In genomic region chr1:185965870-185966269, GRCh38 we compare ENCODE assay signal across 23 cellular contexts.
DNase-seq lines count a peak whose midpoint lies in the region; ATAC-seq and TF ChIP-seq lines count a peak whose summit lies in the region.
"Had no signal": no experiment of that assay in that cellular context is flagged by ENCODE, and none has a peak within 500 bp of the region (broad histone marks: within the 10 kb centered on the region; RNA-seq: fewer than 3 reads in every experiment).

No MANE protein-coding gene starts in this region.

- ATAC-seq in SK-N-SH treated with all-trans-retinoic acid at 6 μM for 48 hours (no peak), lower lobe of right lung (no peak)
- ATAC-seq: activated naive CD4-positive, alpha-beta T cell treated with anti-CD3 and anti-CD28 coated beads, Interleukin-2, amount 50 U/mL, for 72 hours; PC-3 had no signal

- intact Hi-C loops in ascending aorta (cut with DNase I) (no loop called here), lower lobe of right lung (cut with DNase I) (no loop called here)

- H2AFZ ChIP-seq in SK-N-SH (ENCODE audit: low read depth): no peak overlapping the region

- H3K4me2 ChIP-seq in SK-N-SH: no peak overlapping the region

- TF ChIP-seq EP300 in SK-N-SH (IDR thresholded peaks at IDR 0.05; ENCODE audit: borderline replicate concordance in 1 of 2, low read depth in 1 of 2, low read length in 1 of 2): no peak

- H3K27me3 ChIP-seq in SK-N-SH (ENCODE audit: insufficient read depth) (peaks cover 6% of the 10 kb centered on the region; the same call in 1 of the 2 replicates), ascending aorta (no peaks in the 10 kb centered on the region), lower lobe of right lung (ENCODE audit: low read depth) (no peaks in the 10 kb centered on the region), subcutaneous abdominal adipose tissue (ENCODE audit: control insufficient read depth in 5 of 5, insufficient read depth in 4 of 5, low read length in 5 of 5) (peaks cover 0 to 4% (median 0%) of the 10 kb centered on the region in 5 donors)
- H3K27me3 ChIP-seq: colonic mucosa, upper lobe of left lung had no signal

- POLR2A ChIA-PET in SK-N-SH (lab: Yijun Ruan, JAX): no interaction called here

- CTCF ChIA-PET in SK-N-SH (lab: Yijun Ruan, JAX): no interaction called here

- no peak for TF ChIP-seq CTCF in SK-N-SH (IDR thresholded peaks at IDR 0.05)
- no peak for TF ChIP-seq CTCF in ascending aorta (IDR thresholded peaks at IDR 0.05)
- TF ChIP-seq CTCF in lower lobe of right lung (IDR thresholded peaks at IDR 0.05): no peak

- TF ChIP-seq RAD21 in SK-N-SH (IDR thresholded peaks at IDR 0.05; ENCODE audit: low read length): no peak

- H3F3A ChIP-seq in SK-N-SH (replicated peaks; ENCODE audit: insufficient read depth): no peaks in the 10 kb centered on the region

- peak overlapping the region; percentile 44 to 68; a peak in 2 of 4 replicates for H3K27ac ChIP-seq in SK-N-SH (ENCODE audit: low read depth in 2 of 2, low read length in 1 of 2)
- H3K27ac ChIP-seq in ascending aorta: peak overlapping the region; percentile 72 to 79
- peak overlapping the region; percentile 20 for H3K27ac ChIP-seq in lower lobe of right lung
- H3K27ac ChIP-seq in subcutaneous abdominal adipose tissue (ENCODE audit: low read depth, low read length): peak overlapping the region; percentile 39
- H3K27ac ChIP-seq: 22Rv1, colonic mucosa, upper lobe of left lung had no signal

- no peak overlapping the region for H3K9ac ChIP-seq in SK-N-SH
- H3K9ac ChIP-seq in subcutaneous abdominal adipose tissue (ENCODE audit: low read length in 5 of 5): no peak overlapping the region

- H3K36me3 ChIP-seq in SK-N-SH (replicated peaks in 1 of 2; ENCODE audit: control insufficient read depth in 1 of 2, insufficient read depth in 2 of 2, low read length in 1 of 2): peaks cover 0 to 13% of the 10 kb centered on the region in 2 experiments
- no peaks in the 10 kb centered on the region for H3K36me3 ChIP-seq in ascending aorta
- no peaks in the 10 kb centered on the region for H3K36me3 ChIP-seq in lower lobe of right lung
- no peaks in the 10 kb centered on the region for H3K36me3 ChIP-seq in subcutaneous abdominal adipose tissue (ENCODE audit: control insufficient read depth in 5 of 5, insufficient read depth in 5 of 5, low read length in 5 of 5)
- H3K36me3 ChIP-seq: BE2C, colonic mucosa, MG63 had no signal

- H3K4me1 ChIP-seq in SK-N-SH (ENCODE audit: control insufficient read depth in 1 of 2, insufficient read depth in 2 of 2, low read depth in 1 of 2, low read length in 1 of 2) (peaks cover 11 to 17% of the 10 kb centered on the region in 2 experiments; a peak in 3 of 4 replicates), ascending aorta (peaks cover 9 to 21% of the 10 kb centered on the region in 2 donors), lower lobe of right lung (peaks cover 13% of the 10 kb centered on the region), subcutaneous abdominal adipose tissue (ENCODE audit: control insufficient read depth in 5 of 5, insufficient read depth in 5 of 5, low read length in 5 of 5) (peaks cover 3 to 28% (median 7%) of the 10 kb centered on the region in 5 donors)
- H3K4me1 ChIP-seq: BE2C, colonic mucosa had no signal

- no peaks in the 10 kb centered on the region for H4K20me1 ChIP-seq in SK-N-SH (ENCODE audit: insufficient read depth)

- no peaks in the 10 kb centered on the region for H3K79me2 ChIP-seq in SK-N-SH (ENCODE audit: insufficient read depth)

- no peaks in the 10 kb centered on the region for H3K9me2 ChIP-seq in SK-N-SH

- H3K4me3 ChIP-seq in SK-N-SH (ENCODE audit: low read depth in 2 of 2, low read length in 1 of 2): no peak overlapping the region
- H3K4me3 ChIP-seq in ascending aorta: peak overlapping the region in 1 of 2 donors; percentile 18
- H3K4me3 ChIP-seq in lower lobe of right lung: no peak overlapping the region
- no peak overlapping the region for H3K4me3 ChIP-seq in subcutaneous abdominal adipose tissue (ENCODE audit: low read depth in 1 of 5, low read length in 5 of 5)
- H3K4me3 ChIP-seq: colonic mucosa, MG63, upper lobe of left lung had no signal

- DNase-seq in SK-N-SH (no peak), ascending aorta (ENCODE audit: low spot score in 2 of 2) (no peak), lower lobe of right lung (no peak), NCI-H2081 (lab: John Stamatoyannopoulos, UW) (no peak), hepatic stellate cell (ENCODE audit: low spot score) (no peak), activated gamma-delta T cell (lab: John Stamatoyannopoulos, UW) (no peak)
- DNase-seq: activated B cell treated with CpG ODN at 0.5 μM for 24 hours; activated T-cell treated with anti-CD3 and anti-CD28 coated beads, Interleukin-2, amount 50 U/mL, for 48 hours; BE2C; colonic mucosa; H9; left cardiac atrium; MG63; NCI-H146; NCI-H2227 treated with DMSO at 0.1 percent for 48 hours; PC-3; stimulated activated CD4-positive, alpha-beta T cell treated with anti-CD3 and anti-CD28 coated beads, Interleukin-2, amount 100 ng/mL, for 24 hours; stimulated activated naive CD4-positive, alpha-beta T cell treated with Interleukin-2 at 50 U/mL for 16 hours; upper lobe of left lung had no signal

- WGBS in SK-N-SH (ENCODE audit: low lambda C conversion rate): 47% methylated on average over 3 of the region's 3 CpGs

- H3K9me3 ChIP-seq in SK-N-SH: no peaks in the 10 kb centered on the region
- H3K9me3 ChIP-seq in ascending aorta: no peaks in the 10 kb centered on the region
- H3K9me3 ChIP-seq in lower lobe of right lung: no peaks in the 10 kb centered on the region
- no peaks in the 10 kb centered on the region for H3K9me3 ChIP-seq in subcutaneous abdominal adipose tissue (ENCODE audit: control insufficient read depth in 5 of 5, low read length in 5 of 5)
- H3K9me3 ChIP-seq: BE2C, colonic mucosa, MG63, upper lobe of left lung had no signal

TF ChIP-seq in SK-N-SH, 30 proteins besides CTCF, POLR2A, EP300 and RAD21:
- no peak for TF ChIP-seq CHD2 (IDR thresholded peaks at IDR 0.05; ENCODE audit: low read length, partially characterized antibody)
- TF ChIP-seq TCF12 (IDR thresholded peaks at IDR 0.05): peak; percentile 49; the same call in 1 of the 2 replicates

TF ChIP-seq in SK-N-SH treated with all-trans-retinoic acid at 6 μM for 48 hours, 23 proteins besides CTCF, POLR2A, EP300 and RAD21:
- TF ChIP-seq SNAI2 (CRISPR knock-in tag; IDR thresholded peaks at IDR 0.05): no peak

Comparison
In these comparisons a context has a peak if more than half of its experiments do, and no peak if none do; other contexts are left out.
1. H3K27ac ChIP-seq: peak in every context shown above with its lines; median percentile 76 in ascending aorta; 56 in SK-N-SH; 39 in subcutaneous abdominal adipose tissue; 20 in lower lobe of right lung.